In the genomic region with DNA sequence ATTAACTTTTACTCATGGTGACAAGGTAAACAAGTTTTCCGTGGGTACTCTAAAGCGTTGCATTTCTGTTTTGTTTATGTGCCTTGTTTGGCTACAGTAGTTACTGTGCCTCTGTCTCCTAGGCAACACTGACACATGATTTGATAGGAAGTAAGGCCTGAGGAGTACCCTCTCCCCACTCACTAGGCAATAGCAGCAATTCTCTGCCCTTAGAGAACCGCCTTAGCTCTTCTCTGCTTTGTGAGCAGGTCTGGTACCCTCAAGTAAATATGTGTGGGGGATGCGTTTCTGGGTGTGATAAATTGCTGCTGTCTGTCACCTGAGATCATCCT, we compare ENCODE assay signal across 8 cellular contexts. TPM values are rescaled to one million over a fixed set of nuclear protein-coding genes. Genes with fewer than 3 reads are reported as not detected.
A peak's percentile ranks its signal among the peaks of the same experiment; 100 is the strongest.
DNase-seq lines count a peak whose midpoint lies in the region; ATAC-seq and TF ChIP-seq lines count a peak whose summit lies in the region.

A gene with protein sequence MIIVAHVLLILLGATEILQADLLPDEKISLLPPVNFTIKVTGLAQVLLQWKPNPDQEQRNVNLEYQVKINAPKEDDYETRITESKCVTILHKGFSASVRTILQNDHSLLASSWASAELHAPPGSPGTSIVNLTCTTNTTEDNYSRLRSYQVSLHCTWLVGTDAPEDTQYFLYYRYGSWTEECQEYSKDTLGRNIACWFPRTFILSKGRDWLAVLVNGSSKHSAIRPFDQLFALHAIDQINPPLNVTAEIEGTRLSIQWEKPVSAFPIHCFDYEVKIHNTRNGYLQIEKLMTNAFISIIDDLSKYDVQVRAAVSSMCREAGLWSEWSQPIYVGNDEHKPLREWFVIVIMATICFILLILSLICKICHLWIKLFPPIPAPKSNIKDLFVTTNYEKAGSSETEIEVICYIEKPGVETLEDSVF (minus strand): TSS at position 76 of the 332 bp plus-strand sequence. CDS start 5,390 bp downstream, outside the sequence.

- no peaks in the 10 kb centered on the region for H3K36me3 Mint-ChIP-seq in activated naive CD8-positive, alpha-beta T cell treated with anti-CD3 and anti-CD28 coated beads, Interleukin-2, amount 50 U/mL, for 24 hours (ENCODE audit: low read depth)
- H3K36me3 Mint-ChIP-seq in activated naive CD8-positive, alpha-beta T cell treated with anti-CD3 and anti-CD28 coated beads for 36 hours = no peaks in the 10 kb centered on the region

- no peak within 1 kb of the TSS for H3K27ac Mint-ChIP-seq in activated naive CD8-positive, alpha-beta T cell treated with anti-CD3 and anti-CD28 coated beads, Interleukin-2, amount 50 U/mL, for 24 hours
- no peak within 1 kb of the TSS for H3K27ac Mint-ChIP-seq in activated naive CD8-positive, alpha-beta T cell treated with anti-CD3 and anti-CD28 coated beads for 36 hours

- H3K36me3 ChIP-seq in endocrine pancreas (ENCODE audit: control insufficient read depth, insufficient read depth, low read length) = no peaks in the 10 kb centered on the region
- no peaks in the 10 kb centered on the region for H3K36me3 ChIP-seq in upper lobe of right lung

- H3K4me3 ChIP-seq in endocrine pancreas (ENCODE audit: control insufficient read depth, insufficient read depth, low read length) = peak within 1 kb of the TSS; percentile 83
- peak within 1 kb of the TSS; percentile 1 for H3K4me3 ChIP-seq in upper lobe of right lung

- H3K9me3 Mint-ChIP-seq in activated naive CD8-positive, alpha-beta T cell treated with anti-CD3 and anti-CD28 coated beads, Interleukin-2, amount 50 U/mL, for 24 hours = no peaks in the 10 kb centered on the region
- H3K9me3 Mint-ChIP-seq in activated naive CD8-positive, alpha-beta T cell treated with anti-CD3 and anti-CD28 coated beads for 36 hours = no peaks in the 10 kb centered on the region

- no peaks in the 10 kb centered on the region for H3K27me3 Mint-ChIP-seq in activated naive CD8-positive, alpha-beta T cell treated with anti-CD3 and anti-CD28 coated beads, Interleukin-2, amount 50 U/mL, for 24 hours
- peaks cover 17% of the 10 kb centered on the region for H3K27me3 Mint-ChIP-seq in activated naive CD8-positive, alpha-beta T cell treated with anti-CD3 and anti-CD28 coated beads for 36 hours

- no peak for ATAC-seq in activated naive CD8-positive, alpha-beta T cell treated with anti-CD3 and anti-CD28 coated beads, Interleukin-2, amount 50 U/mL, for 24 hours
- ATAC-seq in upper lobe of right lung (peak; percentile 59), HG02610 (IDR thresholded peaks at IDR 0.05; ENCODE audit: unreplicated experiment) (no peak), GM21423 (IDR thresholded peaks at IDR 0.05; ENCODE audit: unreplicated experiment) (no peak)

- peak within 1 kb of the TSS; percentile 7 for H3K4me3 Mint-ChIP-seq in activated naive CD8-positive, alpha-beta T cell treated with anti-CD3 and anti-CD28 coated beads, Interleukin-2, amount 50 U/mL, for 24 hours
- H3K4me3 Mint-ChIP-seq in activated naive CD8-positive, alpha-beta T cell treated with anti-CD3 and anti-CD28 coated beads for 36 hours = no peak within 1 kb of the TSS

- H3K27ac ChIP-seq in upper lobe of right lung = peak within 1 kb of the TSS; percentile 61

- no peak for DNase-seq in activated naive CD8-positive, alpha-beta T cell treated with anti-CD3 and anti-CD28 coated beads, Interleukin-2, amount 50 U/mL, for 24 hours
- no peak for DNase-seq in activated naive CD8-positive, alpha-beta T cell treated with anti-CD3 and anti-CD28 coated beads for 36 hours
- peak; percentile 6 for DNase-seq in LHCN-M2 (ENCODE audit: low read depth)
- no peak for DNase-seq in upper lobe of right lung
- no peak for DNase-seq in mesenteric fat pad (ENCODE audit: low spot score)

- intact Hi-C loops in upper lobe of right lung (cut with DNase I) = no loop called here

- H3K4me1 ChIP-seq in endocrine pancreas (ENCODE audit: control insufficient read depth, insufficient read depth, low read length) = no peaks in the 10 kb centered on the region
- no peaks in the 10 kb centered on the region for H3K4me1 ChIP-seq in upper lobe of right lung

- H3K27me3 ChIP-seq in endocrine pancreas (ENCODE audit: control insufficient read depth, insufficient read depth, low read length) (no peaks in the 10 kb centered on the region), upper lobe of right lung (no peaks in the 10 kb centered on the region)

- no peak within 1 kb of the TSS for H3K9ac ChIP-seq in endocrine pancreas (ENCODE audit: control insufficient read depth, insufficient read depth, low read length)

- H3K9me3 ChIP-seq in endocrine pancreas (ENCODE audit: control insufficient read depth, low read length) (no peaks in the 10 kb centered on the region), upper lobe of right lung (no peaks in the 10 kb centered on the region)

- no peak for TF ChIP-seq CTCF in upper lobe of right lung (IDR thresholded peaks at IDR 0.05)

- peaks cover 18% of the 10 kb centered on the region for H3K4me1 Mint-ChIP-seq in activated naive CD8-positive, alpha-beta T cell treated with anti-CD3 and anti-CD28 coated beads, Interleukin-2, amount 50 U/mL, for 24 hours
- H3K4me1 Mint-ChIP-seq in activated naive CD8-positive, alpha-beta T cell treated with anti-CD3 and anti-CD28 coated beads for 36 hours = peaks cover 4% of the 10 kb centered on the region

RNA-seq across cellular contexts. Expression of the gene that starts here (rescaled TPM):
- not detected for total RNA-seq in activated naive CD8-positive, alpha-beta T cell treated with anti-CD3 and anti-CD28 coated beads for 36 hours
- total RNA-seq in LHCN-M2 (2014; rRNA removed) (not detected in 2 replicates), upper lobe of right lung (0.69 TPM), mesenteric fat pad (not detected)
- not detected for polyA plus RNA-seq in LHCN-M2 (2012)

Comparison
In these comparisons a context has a peak if more than half of its experiments do, and no peak if none do; other contexts are left out.
1. Peak in DNase-seq in LHCN-M2; RNA of the gene not detected or under 1 TPM.
2. Peak in ATAC-seq, H3K4me3 ChIP-seq and H3K27ac ChIP-seq in upper lobe of right lung; RNA of the gene not detected or under 1 TPM.